In genomic region chr6:2900221-2900807, GRCh38 we compare ENCODE assay signal across 12 cellular contexts. TPM values are rescaled to one million over a fixed set of nuclear protein-coding genes. Genes with fewer than 3 reads are reported as not detected.
DNase-seq lines count a peak whose midpoint lies in the region; ATAC-seq, FAIRE-seq and TF ChIP-seq lines count a peak whose summit lies in the region.
"Had no signal": no experiment of that assay in that cellular context is flagged by ENCODE, and none has a peak within 500 bp of the region (broad histone marks: within the 10 kb centered on the region; RNA-seq: fewer than 3 reads in every experiment).

No MANE protein-coding gene starts in this region.

- peaks cover 36% of the 10 kb centered on the region for H3K79me2 ChIP-seq in GM23338 (replicated peaks; ENCODE audit: insufficient read depth)

- POLR2A ChIA-PET in naive thymus-derived CD8-positive, alpha-beta T cell (lab: Charles Lee), result interaction anchor here (0.6 to 4.6 kb wide), 17 partner anchors 11 to 94 kb away, joined by 3 to 56 read pairs (median 5); partner anchors contain the start of gene SERPINB1

- H3K4me1 Mint-ChIP-seq in CD4-positive, CD25-positive, alpha-beta regulatory T cell, result peaks cover 36 to 67% (median 50%) of the 10 kb centered on the region in 4 donors
- H3K4me1 Mint-ChIP-seq in GM23338, result peaks cover 28% of the 10 kb centered on the region
- peaks cover 42% of the 10 kb centered on the region for H3K4me1 Mint-ChIP-seq in brain
- H3K4me1 Mint-ChIP-seq in naive thymus-derived CD8-positive, alpha-beta T cell, result peaks cover 38 to 68% (median 60%) of the 10 kb centered on the region in 4 donors

- peaks cover 51% of the 10 kb centered on the region for H3K36me3 Mint-ChIP-seq in CD4-positive, CD25-positive, alpha-beta regulatory T cell
- H3K36me3 Mint-ChIP-seq in GM23338 (ENCODE audit: low read depth), result peaks cover 35% of the 10 kb centered on the region; the same call in 2 of the 3 replicates
- H3K36me3 Mint-ChIP-seq in brain, result no peaks in the 10 kb centered on the region
- peaks cover 19 to 58% (median 37%) of the 10 kb centered on the region in 3 donors for H3K36me3 Mint-ChIP-seq in naive thymus-derived CD8-positive, alpha-beta T cell

- H3K27ac ChIP-seq in CD4-positive, CD25-positive, alpha-beta regulatory T cell (ENCODE audit: insufficient read depth, low read length, poor library complexity, severe bottlenecking), result peak overlapping the region; percentile 72
- H3K27ac ChIP-seq in GM23338 (ENCODE audit: low read depth), result 0 out of 2 replicates have a peak overlapping the region, but pooled peaks have one; percentile 50
- H3K27ac ChIP-seq: VCaP had no signal

- peak overlapping the region; percentile 91 for H3K4me3 ChIP-seq in CD4-positive, CD25-positive, alpha-beta regulatory T cell (ENCODE audit: low read depth, low read length)
- 0 out of 2 replicates have a peak overlapping the region, but pooled peaks have one; percentile 35 for H3K4me3 ChIP-seq in GM23338

- TF ChIP-seq CTCF in GM23338 (conservative IDR thresholded peaks at IDR 0.05; ENCODE audit: low read depth in 2 of 2) (no peak), brain (conservative IDR thresholded peaks at IDR 0.05) (no peak)

- H3K4me1 ChIP-seq in CD4-positive, CD25-positive, alpha-beta regulatory T cell (ENCODE audit: control insufficient read depth, insufficient read depth, low read length, poor library complexity, severe bottlenecking), result peaks cover 72% of the 10 kb centered on the region
- H3K4me1 ChIP-seq in GM23338 (ENCODE audit: insufficient read depth), result peaks cover 24% of the 10 kb centered on the region

- no peak for ATAC-seq in CD4-positive, CD25-positive, alpha-beta regulatory T cell (ENCODE audit: low read depth in 2 of 2)
- no peak for ATAC-seq in GM23338
- no peak for ATAC-seq in naive thymus-derived CD8-positive, alpha-beta T cell

- in situ Hi-C loops in KBM-7 (cut with MboI; ENCODE audit: low pct_unique_long_range_greater_than_20kb, low sequenced_read_pairs), result no loop called here

- FAIRE-seq in GM12891 (lab: Jason Lieb, UNC), result no peak
- FAIRE-seq: kidney had no signal

- H3K27me3 Mint-ChIP-seq in CD4-positive, CD25-positive, alpha-beta regulatory T cell, result peaks cover 5% of the 10 kb centered on the region
- peaks cover 23% of the 10 kb centered on the region for H3K27me3 Mint-ChIP-seq in GM23338 (ENCODE audit: insufficient read depth, low read depth, poor library complexity)
- H3K27me3 Mint-ChIP-seq in brain, result peaks cover 18% of the 10 kb centered on the region
- H3K27me3 Mint-ChIP-seq in naive thymus-derived CD8-positive, alpha-beta T cell, result no peaks in the 10 kb centered on the region

- H3K4me3 Mint-ChIP-seq in CD4-positive, CD25-positive, alpha-beta regulatory T cell, result peak overlapping the region; percentile 98 to 100 (median 100)
- H3K4me3 Mint-ChIP-seq in GM23338 (peak overlapping the region; percentile 51; the same call in 1 of the 3 replicates), brain (peak overlapping the region in 3 of 5 experiments; percentile 52 to 94 (median 85))
- peak overlapping the region; percentile 97 to 100 (median 100) for H3K4me3 Mint-ChIP-seq in naive thymus-derived CD8-positive, alpha-beta T cell

- H3K36me3 ChIP-seq in CD4-positive, CD25-positive, alpha-beta regulatory T cell (ENCODE audit: control insufficient read depth, insufficient read depth, low read length), result peaks cover 41% of the 10 kb centered on the region
- peaks cover 31% of the 10 kb centered on the region for H3K36me3 ChIP-seq in GM23338 (ENCODE audit: insufficient read depth)

- no peaks in the 10 kb centered on the region for H3K27me3 ChIP-seq in CD4-positive, CD25-positive, alpha-beta regulatory T cell (ENCODE audit: control insufficient read depth, insufficient read depth, low read length)
- H3K27me3 ChIP-seq in GM23338 (ENCODE audit: insufficient read depth), result peaks cover 7% of the 10 kb centered on the region; the same call in 1 of the 2 replicates
- H3K27me3 ChIP-seq: esophagus muscularis mucosa had no signal

- H3K9me3 Mint-ChIP-seq in CD4-positive, CD25-positive, alpha-beta regulatory T cell, result no peaks in the 10 kb centered on the region
- H3K9me3 Mint-ChIP-seq in GM23338 (no peaks in the 10 kb centered on the region), brain (no peaks in the 10 kb centered on the region)
- peaks cover 0 to 1% (median 0%) of the 10 kb centered on the region in 9 donors for H3K9me3 Mint-ChIP-seq in naive thymus-derived CD8-positive, alpha-beta T cell

- H3K9me3 ChIP-seq in CD4-positive, CD25-positive, alpha-beta regulatory T cell (ENCODE audit: control insufficient read depth in 2 of 2, low read length in 2 of 2), result no peaks in the 10 kb centered on the region
- H3K9me3 ChIP-seq: esophagus muscularis mucosa had no signal

- H3F3A ChIP-seq in GM23338 (replicated peaks; ENCODE audit: low read depth), result peaks cover 21% of the 10 kb centered on the region; the same call in 1 of the 2 replicates

- H3K9me2 ChIP-seq in GM23338 (ENCODE audit: insufficient read depth), result no peaks in the 10 kb centered on the region

- peak overlapping the region; percentile 95 to 99 (median 99) for H3K27ac Mint-ChIP-seq in CD4-positive, CD25-positive, alpha-beta regulatory T cell
- H3K27ac Mint-ChIP-seq in GM23338, result no peak overlapping the region
- peak overlapping the region in 2 of 5 experiments; percentile 36 to 97 for H3K27ac Mint-ChIP-seq in brain
- peak overlapping the region; percentile 91 to 98 (median 98) for H3K27ac Mint-ChIP-seq in naive thymus-derived CD8-positive, alpha-beta T cell

- no peaks in the 10 kb centered on the region for H4K20me1 ChIP-seq in GM23338 (replicated peaks; ENCODE audit: insufficient read depth)

- TF ChIP-seq POLR2A in GM12891 (IDR thresholded peaks at IDR 0.05; ENCODE audit: low read depth, low read length), result no peak

- no peak for DNase-seq in CD4-positive, CD25-positive, alpha-beta regulatory T cell
- DNase-seq in GM23338 (ENCODE audit: low spot score) (no peak), GM12891 (ENCODE audit: insufficient read length, low spot score) (no peak), KBM-7 (no peak), superior temporal gyrus (ENCODE audit: extremely low spot score) (no peak)
- peak in 1 of 10 donors; percentile 13 for DNase-seq in naive thymus-derived CD8-positive, alpha-beta T cell
- DNase-seq in stimulated activated CD4-positive, alpha-beta T cell treated with anti-CD3 and anti-CD28 coated beads, Interleukin-4, amount 100 ng/mL, for 24 hours, result no peak
- DNase-seq: NCI-H2171 had no signal

- H3K4me2 ChIP-seq in GM23338, result peak overlapping the region; percentile 55; the same call in 1 of the 2 replicates

- H2AFZ ChIP-seq in GM23338, result no peak overlapping the region

TF ChIP-seq in GM23338, 12 proteins besides CTCF, POLR2A, EP300 and RAD21:
- no peak for TF ChIP-seq EZH2 (IDR thresholded peaks at IDR 0.05; ENCODE audit: low read depth, unreplicated experiment)

TF ChIP-seq in GM12891, 5 proteins besides CTCF, POLR2A, EP300 and RAD21:
- TF ChIP-seq POU2F2 (IDR thresholded peaks at IDR 0.05; ENCODE audit: low read depth, low read length), result no peak
- TF ChIP-seq SPI1 (IDR thresholded peaks at IDR 0.05; ENCODE audit: low read depth, low read length), result no peak
- TF ChIP-seq TAF1 (IDR thresholded peaks at IDR 0.05; ENCODE audit: low read depth, low read length), result no peak
- no peak for TF ChIP-seq PAX5 (IDR thresholded peaks at IDR 0.05; ENCODE audit: insufficient read depth, low read length, severe bottlenecking)
- TF ChIP-seq POLR2AphosphoS5 (IDR thresholded peaks at IDR 0.05; ENCODE audit: low read depth, low read length), result no peak

RNA-seq across cellular contexts. Expression of gene SERPINB9, which starts 2.8 kb away (rescaled TPM):
- 48.1 TPM for total RNA-seq in CD4-positive, CD25-positive, alpha-beta regulatory T cell
- polyA plus RNA-seq in CD4-positive, CD25-positive, alpha-beta regulatory T cell, result 10 to 100 TPM; 29.1 to 46.2 (median 37.1) TPM
- 65.0 and 71.3 TPM in 2 replicates for total RNA-seq in GM23338 (2014; rRNA removed; shearing (Covaris generic))
- polyA plus RNA-seq in GM23338 (2016; fragmentation: Nextera tagmentation; extraction: Ambion mirVana), result 46.6 and 47.4 TPM in 2 replicates
- 2.4 TPM for polyA plus RNA-seq in brain (ENCODE audit: insufficient read depth, low read depth, low replicate concordance)
- total RNA-seq in naive thymus-derived CD8-positive, alpha-beta T cell, result 10 to 100 TPM; 56.6 to 57.1 TPM
- 10 to 100 TPM; 29.9 to 37.2 (median 35.0) TPM for polyA plus RNA-seq in naive thymus-derived CD8-positive, alpha-beta T cell
- 5.6 TPM for polyA plus RNA-seq in GM12891 (2012; ENCODE audit: low read depth, missing spikeins)

RNA-seq across cellular contexts. Expression of gene SERPINB1, which starts 58.7 kb away (rescaled TPM):
- total RNA-seq in CD4-positive, CD25-positive, alpha-beta regulatory T cell, result 38.1 TPM
- polyA plus RNA-seq in CD4-positive, CD25-positive, alpha-beta regulatory T cell, result 100 to 1,000 TPM; 100 to 116 (median 109) TPM
- total RNA-seq in GM23338 (2014; rRNA removed; shearing (Covaris generic)), result 5.6 and 8.4 TPM in 2 replicates
- polyA plus RNA-seq in GM23338 (2016; fragmentation: Nextera tagmentation; extraction: Ambion mirVana) (6.5 and 7.2 TPM in 2 replicates), brain (ENCODE audit: insufficient read depth, low read depth, low replicate concordance) (14.8 TPM)
- 10 to 100 TPM; 65.3 to 67.1 TPM for total RNA-seq in naive thymus-derived CD8-positive, alpha-beta T cell
- polyA plus RNA-seq in naive thymus-derived CD8-positive, alpha-beta T cell, result 100 to 1,000 TPM; 121 to 130 (median 123) TPM
- polyA plus RNA-seq in GM12891 (2012; ENCODE audit: low read depth, missing spikeins), result 0.99 TPM
